27 cellular contexts compared by ENCODE assay signal in genomic region chr7:16724344-16724743, GRCh38.
"Had no signal": no experiment of that assay in that cellular context is flagged by ENCODE, and none has a peak within 500 bp of the region (broad histone marks: within the 10 kb centered on the region; RNA-seq: fewer than 3 reads in every experiment).

No MANE protein-coding gene starts in this region.

- H3K27me3 ChIP-seq: ascending aorta, breast epithelium, cardiac muscle cell, dorsolateral prefrontal cortex had no signal

- H3K4me3 ChIP-seq: ascending aorta, breast epithelium, cardiac muscle cell, coronary artery, dorsolateral prefrontal cortex had no signal

- H3K36me3 ChIP-seq: ascending aorta, breast epithelium, cardiac muscle cell had no signal

- ATAC-seq: activated naive CD4-positive, alpha-beta T cell treated with anti-CD3 and anti-CD28 coated beads, Interleukin-2, amount 50 U/mL, for 72 hours; activated T-cell treated with anti-CD3 and anti-CD28 coated beads, Interleukin-2, amount 50 U/mL, for 72 hours; esophagus mucosa; WTC11 had no signal

- H3K4me1 ChIP-seq: ascending aorta, breast epithelium had no signal

- H3K9me3 ChIP-seq: ascending aorta, breast epithelium had no signal

- H3K27ac ChIP-seq: ascending aorta, breast epithelium, cardiac muscle cell, coronary artery, dorsolateral prefrontal cortex had no signal

- DNase-seq: activated CD4-positive, alpha-beta memory T cell treated with anti-CD3 and anti-CD28 coated beads, Interleukin-2, amount 10 ng/mL, durations not matched to agents 7 days and 5 days; activated CD4-positive, alpha-beta T cell treated with anti-CD3 and anti-CD28 coated beads for 1 hour; activated CD4-positive, alpha-beta T cell treated with anti-CD3 and anti-CD28 coated beads for 4 hours; activated CD4-positive, alpha-beta T cell treated with anti-CD3 and anti-CD28 coated beads, Interleukin-2, amount 10 ng/mL, durations not matched to agents 7 days and 5 days; activated CD4-positive, alpha-beta T cell treated with anti-CD3 and anti-CD28 coated beads, Interleukin-2, amount 50 U/mL, for 4 hours; activated CD8-positive, alpha-beta memory T cell treated with anti-CD3 and anti-CD28 coated beads, Interleukin-2, amount 50 U/mL, for 48 hours; activated gamma-delta T cell; activated naive CD4-positive, alpha-beta T cell; activated naive CD4-positive, alpha-beta T cell treated with anti-CD3 and anti-CD28 coated beads, Interleukin-2, amount 10 ng/mL, durations not matched to agents 7 days and 5 days; activated naive CD8-positive, alpha-beta T cell treated with anti-CD3 and anti-CD28 coated beads, Interleukin-2, amount 10 ng/mL, durations not matched to agents 7 days and 5 days; activated T-cell treated with anti-CD3 and anti-CD28 coated beads for 4 hours; activated T-cell treated with anti-CD3 and anti-CD28 coated beads, Interleukin-2, amount 50 U/mL, for 24 hours; activated T-cell treated with anti-CD3 and anti-CD28 coated beads, Interleukin-2, amount 50 U/mL, for 72 hours; central memory CD4-positive, alpha-beta T cell; dorsolateral prefrontal cortex; effector memory CD4-positive, alpha-beta T cell; endodermal cell; foreskin fibroblast; glutamatergic neuron; T-helper 2 cell had no signal
